ENCODE assay signal across 1 cellular context in genomic region chr4:38385286-38386010, GRCh38.
TF ChIP-seq lines count a peak whose summit lies in the region.

No MANE protein-coding gene starts in this region.

TF ChIP-seq in HepG2, 621 proteins besides CTCF, POLR2A, EP300 and RAD21 (continued from another document):
- peak; percentile 60 for TF ChIP-seq PATZ1 (CRISPR knock-in tag; IDR thresholded peaks at IDR 0.05)
- TF ChIP-seq ZKSCAN8 (CRISPR knock-in tag; IDR thresholded peaks at IDR 0.05; ENCODE audit: borderline replicate concordance): peak; percentile 27; the same call in 1 of the 2 replicates
- TF ChIP-seq SIN3B (IDR thresholded peaks at IDR 0.05; ENCODE audit: low read length): no peak
- TF ChIP-seq ZNF749 (CRISPR knock-in tag; IDR thresholded peaks at IDR 0.05; ENCODE audit: borderline replicate concordance): no peak
- peak; percentile 29; the same call in 1 of the 2 replicates for TF ChIP-seq BRD4 (CRISPR knock-in tag; IDR thresholded peaks at IDR 0.05)
- no peak for TF ChIP-seq ZNF180 (CRISPR knock-in tag; IDR thresholded peaks at IDR 0.05; ENCODE audit: borderline replicate concordance, low read depth)
- no peak for TF ChIP-seq BATF2 (CRISPR knock-in tag; IDR thresholded peaks at IDR 0.05)
- peak; percentile 26; the same call in 1 of the 2 replicates for TF ChIP-seq FOXA3 (CRISPR knock-in tag; IDR thresholded peaks at IDR 0.05)
- TF ChIP-seq ZNF282 (IDR thresholded peaks at IDR 0.05; ENCODE audit: partially characterized antibody): no peak
- TF ChIP-seq ZNF460 (CRISPR knock-in tag; IDR thresholded peaks at IDR 0.05; ENCODE audit: borderline replicate concordance): no peak
- no peak for TF ChIP-seq ZNF567 (CRISPR knock-in tag; IDR thresholded peaks at IDR 0.05; ENCODE audit: borderline replicate concordance)
- TF ChIP-seq EHMT2 (IDR thresholded peaks at IDR 0.05; ENCODE audit: borderline replicate concordance, low read depth, low read length): peak; percentile 95; the same call in 1 of the 2 replicates
- peak; percentile 34; the same call in 1 of the 2 replicates for TF ChIP-seq SP5 (CRISPR knock-in tag; IDR thresholded peaks at IDR 0.05; ENCODE audit: borderline replicate concordance, low read depth)
- TF ChIP-seq PRPF4 (IDR thresholded peaks at IDR 0.05; ENCODE audit: low read depth, low read length, poor library complexity, severe bottlenecking): no peak
- TF ChIP-seq HNF4G (IDR thresholded peaks at IDR 0.05; ENCODE audit: borderline replicate concordance, low read depth, low read length): peak; percentile 72; the same call in 1 of the 2 replicates
- TF ChIP-seq HNF4G (CRISPR knock-in tag; IDR thresholded peaks at IDR 0.05; ENCODE audit: borderline replicate concordance, low read depth): no peak
- no peak for TF ChIP-seq KDM2A (CRISPR knock-in tag; IDR thresholded peaks at IDR 0.05; ENCODE audit: borderline replicate concordance, low read depth)
- no peak for TF ChIP-seq ZNF576 (CRISPR knock-in tag; IDR thresholded peaks at IDR 0.05)
- TF ChIP-seq, protein P1, sequence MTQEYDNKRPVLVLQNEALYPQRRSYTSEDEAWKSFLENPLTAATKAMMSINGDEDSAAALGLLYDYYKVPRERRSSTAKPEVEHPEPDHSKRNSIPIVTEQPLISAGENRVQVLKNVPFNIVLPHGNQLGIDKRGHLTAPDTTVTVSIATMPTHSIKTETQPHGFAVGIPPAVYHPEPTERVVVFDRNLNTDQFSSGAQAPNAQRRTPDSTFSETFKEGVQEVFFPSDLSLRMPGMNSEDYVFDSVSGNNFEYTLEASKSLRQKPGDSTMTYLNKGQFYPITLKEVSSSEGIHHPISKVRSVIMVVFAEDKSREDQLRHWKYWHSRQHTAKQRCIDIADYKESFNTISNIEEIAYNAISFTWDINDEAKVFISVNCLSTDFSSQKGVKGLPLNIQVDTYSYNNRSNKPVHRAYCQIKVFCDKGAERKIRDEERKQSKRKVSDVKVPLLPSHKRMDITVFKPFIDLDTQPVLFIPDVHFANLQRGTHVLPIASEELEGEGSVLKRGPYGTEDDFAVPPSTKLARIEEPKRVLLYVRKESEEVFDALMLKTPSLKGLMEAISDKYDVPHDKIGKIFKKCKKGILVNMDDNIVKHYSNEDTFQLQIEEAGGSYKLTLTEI (CRISPR knock-in tag; conservative IDR thresholded peaks at IDR 0.05): no peak
- no peak for TF ChIP-seq NONO (IDR thresholded peaks at IDR 0.05)
- 0 out of 2 replicates have a peak, but pooled peaks have one; percentile 32 for TF ChIP-seq NONO (CRISPR knock-in tag; conservative IDR thresholded peaks at IDR 0.05)
- no peak for TF ChIP-seq ZNF776 (CRISPR knock-in tag; IDR thresholded peaks at IDR 0.05)
- TF ChIP-seq, protein P2, sequence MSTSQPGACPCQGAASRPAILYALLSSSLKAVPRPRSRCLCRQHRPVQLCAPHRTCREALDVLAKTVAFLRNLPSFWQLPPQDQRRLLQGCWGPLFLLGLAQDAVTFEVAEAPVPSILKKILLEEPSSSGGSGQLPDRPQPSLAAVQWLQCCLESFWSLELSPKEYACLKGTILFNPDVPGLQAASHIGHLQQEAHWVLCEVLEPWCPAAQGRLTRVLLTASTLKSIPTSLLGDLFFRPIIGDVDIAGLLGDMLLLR (CRISPR knock-in tag; IDR thresholded peaks at IDR 0.05): no peak
- no peak for TF ChIP-seq JUND (CRISPR knock-in tag; IDR thresholded peaks at IDR 0.05)
- no peak for TF ChIP-seq RARA (CRISPR knock-in tag; IDR thresholded peaks at IDR 0.05)
- no peak for TF ChIP-seq ELF4 (CRISPR knock-in tag; IDR thresholded peaks at IDR 0.05; ENCODE audit: borderline replicate concordance)
- 0 out of 2 replicates have a peak, but pooled peaks have one; percentile 27 for TF ChIP-seq SP4 (CRISPR knock-in tag; IDR thresholded peaks at IDR 0.05)
- peak; percentile 39; the same call in 1 of the 2 replicates for TF ChIP-seq PHF8 (CRISPR knock-in tag; IDR thresholded peaks at IDR 0.05)
- TF ChIP-seq EZH2 (conservative IDR thresholded peaks at IDR 0.05; ENCODE audit: low read depth, low read length): no peak
- TF ChIP-seq ZEB1 (IDR thresholded peaks at IDR 0.05; ENCODE audit: insufficient replicate concordance, low read depth): peak; percentile 15
- TF ChIP-seq ZKSCAN5 (CRISPR knock-in tag; IDR thresholded peaks at IDR 0.05): no peak
- TF ChIP-seq, protein P3, sequence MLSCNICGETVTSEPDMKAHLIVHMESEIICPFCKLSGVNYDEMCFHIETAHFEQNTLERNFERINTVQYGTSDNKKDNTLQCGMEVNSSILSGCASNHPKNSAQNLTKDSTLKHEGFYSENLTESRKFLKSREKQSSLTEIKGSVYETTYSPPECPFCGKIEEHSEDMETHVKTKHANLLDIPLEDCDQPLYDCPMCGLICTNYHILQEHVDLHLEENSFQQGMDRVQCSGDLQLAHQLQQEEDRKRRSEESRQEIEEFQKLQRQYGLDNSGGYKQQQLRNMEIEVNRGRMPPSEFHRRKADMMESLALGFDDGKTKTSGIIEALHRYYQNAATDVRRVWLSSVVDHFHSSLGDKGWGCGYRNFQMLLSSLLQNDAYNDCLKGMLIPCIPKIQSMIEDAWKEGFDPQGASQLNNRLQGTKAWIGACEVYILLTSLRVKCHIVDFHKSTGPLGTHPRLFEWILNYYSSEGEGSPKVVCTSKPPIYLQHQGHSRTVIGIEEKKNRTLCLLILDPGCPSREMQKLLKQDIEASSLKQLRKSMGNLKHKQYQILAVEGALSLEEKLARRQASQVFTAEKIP (CRISPR knock-in tag; IDR thresholded peaks at IDR 0.05; ENCODE audit: borderline replicate concordance): no peak
- no peak for TF ChIP-seq KDM4B (CRISPR knock-in tag; IDR thresholded peaks at IDR 0.05)
- TF ChIP-seq SPEN (CRISPR knock-in tag; IDR thresholded peaks at IDR 0.05; ENCODE audit: low read depth): no peak
- no peak for TF ChIP-seq JDP2 (CRISPR knock-in tag; IDR thresholded peaks at IDR 0.05; ENCODE audit: borderline replicate concordance)
- 0 out of 2 replicates have a peak, but pooled peaks have one; percentile 36 for TF ChIP-seq ZNF629 (CRISPR knock-in tag; conservative IDR thresholded peaks at IDR 0.05)
- TF ChIP-seq SATB2 (CRISPR knock-in tag; IDR thresholded peaks at IDR 0.05): no peak
- TF ChIP-seq ZNF24 (IDR thresholded peaks at IDR 0.05): no peak
- TF ChIP-seq, protein P4, sequence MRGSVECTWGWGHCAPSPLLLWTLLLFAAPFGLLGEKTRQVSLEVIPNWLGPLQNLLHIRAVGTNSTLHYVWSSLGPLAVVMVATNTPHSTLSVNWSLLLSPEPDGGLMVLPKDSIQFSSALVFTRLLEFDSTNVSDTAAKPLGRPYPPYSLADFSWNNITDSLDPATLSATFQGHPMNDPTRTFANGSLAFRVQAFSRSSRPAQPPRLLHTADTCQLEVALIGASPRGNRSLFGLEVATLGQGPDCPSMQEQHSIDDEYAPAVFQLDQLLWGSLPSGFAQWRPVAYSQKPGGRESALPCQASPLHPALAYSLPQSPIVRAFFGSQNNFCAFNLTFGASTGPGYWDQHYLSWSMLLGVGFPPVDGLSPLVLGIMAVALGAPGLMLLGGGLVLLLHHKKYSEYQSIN (CRISPR knock-in tag; IDR thresholded peaks at IDR 0.05; ENCODE audit: borderline replicate concordance): no peak
- TF ChIP-seq THYN1 (CRISPR knock-in tag; IDR thresholded peaks at IDR 0.05; ENCODE audit: borderline replicate concordance, low read depth): no peak
